In the genomic region with DNA sequence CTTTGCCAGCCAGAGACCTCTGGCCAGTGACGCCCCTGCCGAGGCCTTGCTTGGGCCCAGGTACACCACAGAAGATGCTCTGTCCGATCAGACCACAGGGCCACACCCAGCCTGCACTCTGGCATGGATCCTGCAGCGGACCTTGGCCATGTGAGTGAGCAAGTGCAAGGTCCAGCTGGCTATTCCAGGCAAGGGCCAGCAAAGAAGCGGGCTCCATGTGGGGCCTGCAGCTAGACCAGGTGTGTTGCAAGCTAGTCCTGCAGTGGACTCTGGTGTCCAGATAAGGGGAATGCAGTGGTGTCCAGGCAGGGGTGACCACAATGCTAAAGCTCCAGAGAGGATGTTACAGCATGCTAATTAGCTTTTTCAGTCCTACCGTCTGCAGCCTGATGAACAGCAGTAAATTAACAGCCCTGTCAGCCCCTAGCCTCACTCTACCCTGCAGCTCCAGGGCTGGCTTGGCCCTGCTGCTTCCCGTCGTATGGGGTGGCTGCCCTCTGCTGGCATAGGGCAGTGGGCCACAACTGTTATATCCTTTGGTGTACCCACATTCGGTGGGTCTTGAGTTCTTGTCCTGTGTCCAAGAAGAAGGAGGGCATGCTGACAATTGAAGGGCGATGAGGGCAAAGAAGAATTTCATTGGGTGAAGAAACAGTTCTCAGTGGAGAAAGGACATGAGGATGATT, we compare ENCODE assay signal across 1 cellular context.
TF ChIP-seq lines count a peak whose summit lies in the region.

No MANE protein-coding gene starts in this region.

TF ChIP-seq in H1, 55 proteins besides CTCF, POLR2A, EP300 and RAD21 (continued from another document):
- TF ChIP-seq CEBPB (IDR thresholded peaks at IDR 0.05; ENCODE audit: low read depth, low read length), result no peak
- no peak for TF ChIP-seq FOSL1 (IDR thresholded peaks at IDR 0.05; ENCODE audit: insufficient read depth, low read depth, low read length)
- TF ChIP-seq NRF1 (IDR thresholded peaks at IDR 0.05; ENCODE audit: low read depth, low read length), result no peak
- no peak for TF ChIP-seq CHD2 (IDR thresholded peaks at IDR 0.05; ENCODE audit: low read length)
- TF ChIP-seq POU5F1 (IDR thresholded peaks at IDR 0.05; ENCODE audit: low read depth, low read length), result no peak
- TF ChIP-seq, protein P1, sequence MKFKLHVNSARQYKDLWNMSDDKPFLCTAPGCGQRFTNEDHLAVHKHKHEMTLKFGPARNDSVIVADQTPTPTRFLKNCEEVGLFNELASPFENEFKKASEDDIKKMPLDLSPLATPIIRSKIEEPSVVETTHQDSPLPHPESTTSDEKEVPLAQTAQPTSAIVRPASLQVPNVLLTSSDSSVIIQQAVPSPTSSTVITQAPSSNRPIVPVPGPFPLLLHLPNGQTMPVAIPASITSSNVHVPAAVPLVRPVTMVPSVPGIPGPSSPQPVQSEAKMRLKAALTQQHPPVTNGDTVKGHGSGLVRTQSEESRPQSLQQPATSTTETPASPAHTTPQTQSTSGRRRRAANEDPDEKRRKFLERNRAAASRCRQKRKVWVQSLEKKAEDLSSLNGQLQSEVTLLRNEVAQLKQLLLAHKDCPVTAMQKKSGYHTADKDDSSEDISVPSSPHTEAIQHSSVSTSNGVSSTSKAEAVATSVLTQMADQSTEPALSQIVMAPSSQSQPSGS (IDR thresholded peaks at IDR 0.05; ENCODE audit: low read length), result no peak
TF ChIP-seq in H1: peak in this region for 0.
